Comparison of ENCODE assay signal across 35 cellular contexts in genomic region chr20:7708112-7708511, GRCh38.
"Had no signal": no experiment of that assay in that cellular context is flagged by ENCODE, and none has a peak within 500 bp of the region (broad histone marks: within the 10 kb centered on the region; RNA-seq: fewer than 3 reads in every experiment).

No MANE protein-coding gene starts in this region.

- DNase-seq: Kasumi-1, MG63, MM.1S, MV-4-11, NCI-H1048, NCI-H1092, NCI-H1092 treated with DMSO at 0.1 percent for 48 hours, NCI-H1105, NCI-H1105 treated with DMSO at 0.1 percent for 48 hours, NCI-H1417, NCI-H1417 treated with DMSO at 0.1 percent for 48 hours, NCI-H1436, NCI-H1436 treated with DMSO at 0.1 percent for 48 hours, NCI-H146, NCI-H1694, NCI-H1694 treated with DMSO at 0.1 percent for 48 hours, NCI-H187, NCI-H187 treated with DMSO at 0.1 percent for 48 hours, NCI-H1930, NCI-H2029, NCI-H2029 treated with DMSO at 0.1 percent for 48 hours, NCI-H2081, NCI-H2081 treated with DMSO at 0.1 percent for 48 hours, NCI-H2107, NCI-H2171, NCI-H2171 treated with DMSO at 0.1 percent for 48 hours, NCI-H2227 treated with DMSO at 0.1 percent for 48 hours, NCI-H226, NCI-H345, NCI-H446, NCI-H446 treated with DMSO at 0.1 percent for 48 hours, NCI-H510A, NCI-H510A treated with DMSO at 0.1 percent for 48 hours, NCI-H524, NCI-H524 treated with DMSO at 0.1 percent for 48 hours had no signal

- H3K36me3 ChIP-seq: MG63 had no signal

- H3K27me3 ChIP-seq: MG63 had no signal

- H3K4me3 ChIP-seq: MG63 had no signal
